15 cellular contexts compared by ENCODE assay signal in the genomic region with DNA sequence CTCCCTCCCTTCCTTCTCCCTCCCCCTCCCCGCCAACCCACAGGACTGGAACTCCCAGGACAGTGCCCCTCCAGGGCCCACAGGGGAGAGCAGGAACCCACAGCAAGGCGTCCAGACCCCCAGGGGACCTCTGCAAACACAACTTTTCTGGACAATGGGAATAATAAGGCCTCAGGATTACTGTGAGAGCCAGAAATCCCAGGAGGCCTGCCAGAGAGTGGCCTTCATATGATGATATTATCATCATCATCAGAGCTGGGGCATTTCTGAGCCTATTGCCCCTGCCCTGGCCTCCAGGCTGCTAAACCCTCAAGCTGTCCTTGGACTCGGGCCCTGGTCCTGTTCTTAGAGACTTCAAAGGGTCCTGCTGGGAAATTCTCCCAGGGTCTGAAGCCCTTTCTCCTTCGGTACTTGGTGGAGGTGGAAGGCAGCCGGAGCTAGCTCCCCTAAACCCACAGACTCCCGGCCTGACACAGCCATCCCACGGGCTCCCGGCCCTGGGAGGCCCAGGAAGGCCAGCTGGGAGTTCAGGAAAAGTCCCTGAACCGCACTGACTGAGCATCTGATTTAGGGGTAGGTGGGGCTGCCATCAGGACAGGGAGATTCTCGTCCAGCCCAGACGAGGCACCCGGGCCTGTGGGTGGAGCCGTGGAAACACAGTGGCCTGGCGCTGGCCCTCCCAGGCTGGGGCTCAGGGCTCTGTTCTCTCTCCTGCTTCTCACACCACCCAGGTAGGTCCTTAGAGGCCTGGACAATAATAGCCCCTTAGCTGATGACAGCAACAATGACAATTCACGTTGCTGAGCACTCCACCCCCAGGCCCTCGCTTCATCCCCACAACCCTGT. TPM values are rescaled to one million over a fixed set of nuclear protein-coding genes. Genes with fewer than 3 reads are reported as not detected.
DNase-seq lines count a peak whose midpoint lies in the region; ATAC-seq and TF ChIP-seq lines count a peak whose summit lies in the region.
"Had no signal": no experiment of that assay in that cellular context is flagged by ENCODE, and none has a peak within 500 bp of the region (broad histone marks: within the 10 kb centered on the region; RNA-seq: fewer than 3 reads in every experiment).

No MANE protein-coding gene starts in this region.

- H3K27me3 ChIP-seq in breast epithelium: no peaks in the 10 kb centered on the region
- H3K27me3 ChIP-seq: right atrium auricular region had no signal

- ATAC-seq in stimulated activated naive B cell treated with anti-CD40 and anti-IgM and Interleukin-4, amounts not matched to agents 10 μg/mL and 1 μg/mL and 100 μg/mL, for 72 hours (replicated peaks): no peak
- ATAC-seq in activated CD8-positive, alpha-beta T cell treated with anti-CD3 and anti-CD28 coated beads for 36 hours: no peak
- ATAC-seq in HG02870 (IDR thresholded peaks at IDR 0.05; ENCODE audit: unreplicated experiment): no peak
- ATAC-seq: activated CD4-positive, CD25-positive, alpha-beta regulatory T cell treated with anti-CD3 and anti-CD28 coated beads, Interleukin-2, amount 50 U/mL, for 24 hours; left lobe of liver had no signal

- H3K27me3 Mint-ChIP-seq in MCF 10A (ENCODE audit: insufficient read depth, unreplicated experiment): no peaks in the 10 kb centered on the region
- no peaks in the 10 kb centered on the region for H3K27me3 Mint-ChIP-seq in stimulated activated naive B cell treated with anti-CD40 and anti-IgM and Interleukin-4, amounts not matched to agents 10 μg/mL and 1 μg/mL and 100 μg/mL, for 72 hours
- no peaks in the 10 kb centered on the region for H3K27me3 Mint-ChIP-seq in activated CD8-positive, alpha-beta T cell treated with anti-CD3 and anti-CD28 coated beads for 36 hours

- DNase-seq in MCF 10A (ENCODE audit: unreplicated experiment): no peak
- DNase-seq in breast epithelium (ENCODE audit: low spot score in 2 of 2): no peak
- DNase-seq in amniotic epithelial cell (ENCODE audit: low read depth): peak; percentile 30
- DNase-seq in left kidney (ENCODE audit: low read depth, low spot score): peak; percentile 31
- DNase-seq in stimulated activated naive B cell treated with anti-CD40 and anti-IgM and Interleukin-4, amounts not matched to agents 10 μg/mL and 1 μg/mL and 100 μg/mL, for 72 hours: no peak
- DNase-seq in activated CD8-positive, alpha-beta T cell treated with anti-CD3 and anti-CD28 coated beads for 36 hours: no peak
- DNase-seq in HPDE6-E6E7 (ENCODE audit: extremely low spot score): no peak
- DNase-seq: ACHN; activated T-cell treated with anti-CD3 and anti-CD28 coated beads for 4 hours; NCI-H1092; stimulated activated CD4-positive, alpha-beta T cell treated with anti-CD3 and anti-CD28 coated beads, Interleukin-4, amount 100 ng/mL, for 4 hours had no signal

- BruUV-seq in MCF 10A (replicated peaks; lab: Mats Ljungman, UMichigan): TSS peak; percentile 7

- no peaks in the 10 kb centered on the region for H3K9me3 ChIP-seq in breast epithelium
- H3K9me3 ChIP-seq: right atrium auricular region had no signal

- H3K4me3 ChIP-seq in breast epithelium: no peak overlapping the region
- H3K4me3 ChIP-seq: right atrium auricular region had no signal

- no peaks in the 10 kb centered on the region for H3K36me3 ChIP-seq in breast epithelium
- H3K36me3 ChIP-seq: right atrium auricular region had no signal

- no peaks in the 10 kb centered on the region for H3K4me1 Mint-ChIP-seq in MCF 10A (ENCODE audit: insufficient read depth, unreplicated experiment)
- H3K4me1 Mint-ChIP-seq in stimulated activated naive B cell treated with anti-CD40 and anti-IgM and Interleukin-4, amounts not matched to agents 10 μg/mL and 1 μg/mL and 100 μg/mL, for 72 hours: peaks cover 0 to 7% of the 10 kb centered on the region in 2 donors
- H3K4me1 Mint-ChIP-seq in activated CD8-positive, alpha-beta T cell treated with anti-CD3 and anti-CD28 coated beads for 36 hours (ENCODE audit: low read depth): no peaks in the 10 kb centered on the region

- peaks cover 51% of the 10 kb centered on the region for H3K36me3 Mint-ChIP-seq in MCF 10A (ENCODE audit: insufficient read depth, unreplicated experiment)
- H3K36me3 Mint-ChIP-seq in stimulated activated naive B cell treated with anti-CD40 and anti-IgM and Interleukin-4, amounts not matched to agents 10 μg/mL and 1 μg/mL and 100 μg/mL, for 72 hours: peaks cover 19 to 25% of the 10 kb centered on the region in 2 donors
- no peaks in the 10 kb centered on the region for H3K36me3 Mint-ChIP-seq in activated CD8-positive, alpha-beta T cell treated with anti-CD3 and anti-CD28 coated beads for 36 hours (ENCODE audit: low read depth)

- no peak for TF ChIP-seq POLR2A in breast epithelium (IDR thresholded peaks at IDR 0.05)

- CTCF ChIA-PET in MCF 10A (lab: Yijun Ruan, JAX): interaction anchor here (0.6 to 2.4 kb wide), 2 partner anchors 10 to 1582 kb away, joined by 3 to 17 read pairs; no protein-coding TSS in a partner anchor
- CTCF ChIA-PET in activated CD8-positive, alpha-beta T cell treated with anti-CD3 and anti-CD28 coated beads for 36 hours (lab: Charles Lee): interaction anchor here (0.9 kb wide), 1 partner anchor 9 kb away, joined by 3 read pairs; no protein-coding TSS in a partner anchor

- intact Hi-C loops in MCF 10A (cut with micrococcal nuclease) (no loop called here), breast epithelium (cut with DNase I; ENCODE audit: low total_unique reads) (no loop called here)
- intact Hi-C loops in activated CD8-positive, alpha-beta T cell treated with anti-CD3 and anti-CD28 coated beads for 36 hours (cut with micrococcal nuclease): no loop called here

- POLR2A ChIA-PET in MCF 10A (lab: Yijun Ruan, JAX): no interaction called here
- POLR2A ChIA-PET in activated CD8-positive, alpha-beta T cell treated with anti-CD3 and anti-CD28 coated beads for 36 hours (lab: Charles Lee): no interaction called here

- H3K27ac Mint-ChIP-seq in MCF 10A (ENCODE audit: low read depth, unreplicated experiment): peak overlapping the region; percentile 40
- no peak overlapping the region for H3K27ac Mint-ChIP-seq in stimulated activated naive B cell treated with anti-CD40 and anti-IgM and Interleukin-4, amounts not matched to agents 10 μg/mL and 1 μg/mL and 100 μg/mL, for 72 hours
- H3K27ac Mint-ChIP-seq in activated CD8-positive, alpha-beta T cell treated with anti-CD3 and anti-CD28 coated beads for 36 hours: no peak overlapping the region

- peak overlapping the region in 1 of 2 donors; percentile 42 for H3K27ac ChIP-seq in breast epithelium
- H3K27ac ChIP-seq: right atrium auricular region had no signal

- TF ChIP-seq CTCF in MCF 10A (IDR thresholded peaks at IDR 0.05; ENCODE audit: unreplicated experiment) (no peak), breast epithelium (IDR thresholded peaks at IDR 0.05) (no peak)
- TF ChIP-seq CTCF in activated CD8-positive, alpha-beta T cell treated with anti-CD3 and anti-CD28 coated beads for 36 hours (IDR thresholded peaks at IDR 0.05): no peak

- H3K4me1 ChIP-seq in breast epithelium: peaks cover 0 to 10% of the 10 kb centered on the region in 2 donors

- no peaks in the 10 kb centered on the region for H3K9me3 Mint-ChIP-seq in MCF 10A (ENCODE audit: unreplicated experiment)
- no peaks in the 10 kb centered on the region for H3K9me3 Mint-ChIP-seq in stimulated activated naive B cell treated with anti-CD40 and anti-IgM and Interleukin-4, amounts not matched to agents 10 μg/mL and 1 μg/mL and 100 μg/mL, for 72 hours
- no peaks in the 10 kb centered on the region for H3K9me3 Mint-ChIP-seq in activated CD8-positive, alpha-beta T cell treated with anti-CD3 and anti-CD28 coated beads for 36 hours

- no peak overlapping the region for H3K4me3 Mint-ChIP-seq in MCF 10A (ENCODE audit: unreplicated experiment)
- H3K4me3 Mint-ChIP-seq in stimulated activated naive B cell treated with anti-CD40 and anti-IgM and Interleukin-4, amounts not matched to agents 10 μg/mL and 1 μg/mL and 100 μg/mL, for 72 hours: no peak overlapping the region
- H3K4me3 Mint-ChIP-seq in activated CD8-positive, alpha-beta T cell treated with anti-CD3 and anti-CD28 coated beads for 36 hours: no peak overlapping the region

RNA-seq across cellular contexts. Expression of a gene that starts 4.9 kb away (rescaled TPM):
- 2.3 and 3.3 TPM in 2 replicates for total RNA-seq in MCF 10A (2022)
- 1 to 10 TPM; 5.3 to 7.9 (median 6.0) TPM for total RNA-seq in breast epithelium
- total RNA-seq in activated CD8-positive, alpha-beta T cell treated with anti-CD3 and anti-CD28 coated beads for 36 hours: 1 to 10 TPM; 6.9 to 7.3 TPM

RNA-seq across cellular contexts. Expression of a gene that starts 29.3 kb away (rescaled TPM):
- total RNA-seq in MCF 10A (2022) (26.5 and 31.4 TPM in 2 replicates), breast epithelium (10 to 100 TPM; 16.5 to 23.1 (median 18.4) TPM)
- total RNA-seq in activated CD8-positive, alpha-beta T cell treated with anti-CD3 and anti-CD28 coated beads for 36 hours: 10 to 100 TPM; 43.1 to 47.2 TPM

Comparison
In these comparisons a context has a peak if more than half of its experiments do, and no peak if none do; other contexts are left out.
1. DNase-seq: peak in amniotic epithelial cell (single experiment) and left kidney (single experiment); none in MCF 10A (single experiment), breast epithelium (0 of 2), stimulated activated naive B cell treated with anti-CD40 and anti-IgM and Interleukin-4, amounts not matched to agents 10 μg/mL and 1 μg/mL and 100 μg/mL, for 72 hours (single experiment), activated CD8-positive, alpha-beta T cell treated with anti-CD3 and anti-CD28 coated beads for 36 hours (single experiment) and HPDE6-E6E7 (single experiment).